ENCODE assay signal across 1 cellular context in genomic region chr13:36999054-36999927, GRCh38.
TF ChIP-seq lines count a peak whose summit lies in the region.

A gene with protein sequence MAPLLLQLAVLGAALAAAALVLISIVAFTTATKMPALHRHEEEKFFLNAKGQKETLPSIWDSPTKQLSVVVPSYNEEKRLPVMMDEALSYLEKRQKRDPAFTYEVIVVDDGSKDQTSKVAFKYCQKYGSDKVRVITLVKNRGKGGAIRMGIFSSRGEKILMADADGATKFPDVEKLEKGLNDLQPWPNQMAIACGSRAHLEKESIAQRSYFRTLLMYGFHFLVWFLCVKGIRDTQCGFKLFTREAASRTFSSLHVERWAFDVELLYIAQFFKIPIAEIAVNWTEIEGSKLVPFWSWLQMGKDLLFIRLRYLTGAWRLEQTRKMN (minus strand): TSS chr13:36999340. CDS start chr13:36999300, 40 bp downstream.

TF ChIP-seq in HepG2, 621 proteins besides CTCF, POLR2A, EP300 and RAD21 (continued from another document and continues in another):
- TF ChIP-seq ZBTB3 (CRISPR knock-in tag; IDR thresholded peaks at IDR 0.05; ENCODE audit: borderline replicate concordance, low read depth) (no peak), HOXD1 (CRISPR knock-in tag; IDR thresholded peaks at IDR 0.05) (peak; percentile 13; the same call in 1 of the 2 replicates), RFXANK (CRISPR knock-in tag; IDR thresholded peaks at IDR 0.05) (peak; percentile 61; the same call in 1 of the 2 replicates), ZNF670 (CRISPR knock-in tag; IDR thresholded peaks at IDR 0.05; ENCODE audit: borderline replicate concordance) (peak; percentile 38; the same call in 1 of the 2 replicates), ZSCAN12 (CRISPR knock-in tag; IDR thresholded peaks at IDR 0.05) (no peak), ZNF414 (CRISPR knock-in tag; IDR thresholded peaks at IDR 0.05) (no peak), REL (CRISPR knock-in tag; conservative IDR thresholded peaks at IDR 0.05) (no peak), NFE2 (CRISPR knock-in tag; IDR thresholded peaks at IDR 0.05) (no peak), BRCA1 (CRISPR knock-in tag; IDR thresholded peaks at IDR 0.05) (peak; percentile 57; the same call in 1 of the 2 replicates), MAFK (conservative IDR thresholded peaks at IDR 0.05 in 1 of 2, IDR thresholded peaks at IDR 0.05 in 1 of 2; ENCODE audit: low read length in 2 of 2) (no peak), ZNF761 (CRISPR knock-in tag; conservative IDR thresholded peaks at IDR 0.05) (no peak), BHLHE40 (IDR thresholded peaks at IDR 0.05; ENCODE audit: low read length) (peak; percentile 82), SMAD1 (CRISPR knock-in tag; IDR thresholded peaks at IDR 0.05; ENCODE audit: borderline replicate concordance, low read depth) (no peak), ATAD3A (CRISPR knock-in tag; IDR thresholded peaks at IDR 0.05) (no peak), HNF4A (CRISPR knock-in tag; IDR thresholded peaks at IDR 0.05) (no peak), ZNF615 (CRISPR knock-in tag; IDR thresholded peaks at IDR 0.05; ENCODE audit: borderline replicate concordance) (no peak), MXD4 (CRISPR knock-in tag; IDR thresholded peaks at IDR 0.05) (peak; percentile 79; the same call in 1 of the 2 replicates), REPIN1 (CRISPR knock-in tag; IDR thresholded peaks at IDR 0.05; ENCODE audit: borderline replicate concordance, low read depth) (peak; percentile 59; the same call in 1 of the 2 replicates), SOX13 (IDR thresholded peaks at IDR 0.05) (no peak), SOX13 (CRISPR knock-in tag; conservative IDR thresholded peaks at IDR 0.05 in 1 of 2, IDR thresholded peaks at IDR 0.05 in 1 of 2) (0 out of 4 replicates have a peak, but pooled peaks of 1 of the 2 experiments have one; percentile 8), SOX6 (IDR thresholded peaks at IDR 0.05) (no peak), SOX6 (CRISPR knock-in tag; IDR thresholded peaks at IDR 0.05) (no peak), ATF7 (IDR thresholded peaks at IDR 0.05) (no peak), ATF7 (CRISPR knock-in tag; IDR thresholded peaks at IDR 0.05) (no peak), ZFP41 (CRISPR knock-in tag; IDR thresholded peaks at IDR 0.05; ENCODE audit: borderline replicate concordance) (no peak), ZNF589 (CRISPR knock-in tag; conservative IDR thresholded peaks at IDR 0.05) (no peak; the same call in 1 of the 2 replicates), GLI4 (CRISPR knock-in tag; IDR thresholded peaks at IDR 0.05; ENCODE audit: borderline replicate concordance) (no peak), TOE1 (CRISPR knock-in tag; IDR thresholded peaks at IDR 0.05) (no peak), FOXK1 (CRISPR knock-in tag; IDR thresholded peaks at IDR 0.05; ENCODE audit: borderline replicate concordance, low read depth) (peak; percentile 43; the same call in 1 of the 2 replicates), MZF1 (CRISPR knock-in tag; IDR thresholded peaks at IDR 0.05; ENCODE audit: borderline replicate concordance) (no peak), FOXP1 (IDR thresholded peaks at IDR 0.05) (no peak), FOXP1 (CRISPR knock-in tag; IDR thresholded peaks at IDR 0.05) (no peak), ELF1 (CRISPR knock-in tag; IDR thresholded peaks at IDR 0.05) (peak; percentile 57), RORA (CRISPR knock-in tag; IDR thresholded peaks at IDR 0.05) (no peak), ZNF18 (CRISPR knock-in tag; IDR thresholded peaks at IDR 0.05; ENCODE audit: insufficient replicate concordance) (no peak), KLF15 (CRISPR knock-in tag; IDR thresholded peaks at IDR 0.05; ENCODE audit: borderline replicate concordance) (0 out of 2 replicates have a peak, but pooled peaks have one; percentile 54), ZNF160 (CRISPR knock-in tag; IDR thresholded peaks at IDR 0.05) (peak; percentile 62; the same call in 1 of the 2 replicates), MLXIP (CRISPR knock-in tag; IDR thresholded peaks at IDR 0.05; ENCODE audit: borderline replicate concordance) (no peak), ZNF12 (CRISPR knock-in tag; IDR thresholded peaks at IDR 0.05) (no peak), GTF2F1 (IDR thresholded peaks at IDR 0.05; ENCODE audit: low read length) (no peak), ZNF703 (CRISPR knock-in tag; IDR thresholded peaks at IDR 0.05; ENCODE audit: borderline replicate concordance) (no peak), GATAD2A (CRISPR knock-in tag; IDR thresholded peaks at IDR 0.05) (no peak), SETDB1 (CRISPR knock-in tag; IDR thresholded peaks at IDR 0.05; ENCODE audit: borderline replicate concordance) (no peak), PHF20 (CRISPR knock-in tag; IDR thresholded peaks at IDR 0.05) (peak; percentile 86), ZNF879 (CRISPR knock-in tag; IDR thresholded peaks at IDR 0.05) (no peak), JDP2 (CRISPR knock-in tag; IDR thresholded peaks at IDR 0.05; ENCODE audit: borderline replicate concordance) (no peak), KLF12 (CRISPR knock-in tag; IDR thresholded peaks at IDR 0.05; ENCODE audit: borderline replicate concordance) (peak; percentile 66; the same call in 1 of the 2 replicates), ZEB1 (IDR thresholded peaks at IDR 0.05; ENCODE audit: insufficient replicate concordance, low read depth) (no peak), REXO4 (CRISPR knock-in tag; IDR thresholded peaks at IDR 0.05; ENCODE audit: borderline replicate concordance) (no peak), ZNF343 (CRISPR knock-in tag; IDR thresholded peaks at IDR 0.05) (no peak), ZNF713 (CRISPR knock-in tag; IDR thresholded peaks at IDR 0.05) (no peak; the same call in 1 of the 2 replicates), SMYD3 (CRISPR knock-in tag; IDR thresholded peaks at IDR 0.05) (peak; percentile 15; the same call in 1 of the 2 replicates), NCOA5 (CRISPR knock-in tag; IDR thresholded peaks at IDR 0.05) (no peak), FOXK2 (IDR thresholded peaks at IDR 0.05) (no peak), ZNF281 (CRISPR knock-in tag; IDR thresholded peaks at IDR 0.05; ENCODE audit: borderline replicate concordance) (peak; percentile 58; the same call in 1 of the 2 replicates), ZFP37 (CRISPR knock-in tag; IDR thresholded peaks at IDR 0.05; ENCODE audit: borderline replicate concordance) (no peak), ZMAT3 (CRISPR knock-in tag; conservative IDR thresholded peaks at IDR 0.05) (0 out of 2 replicates have a peak, but pooled peaks have one; percentile 33), KMT2A (CRISPR knock-in tag; IDR thresholded peaks at IDR 0.05) (no peak), MTF2 (CRISPR knock-in tag; IDR thresholded peaks at IDR 0.05; ENCODE audit: borderline replicate concordance) (no peak), CHD2 (IDR thresholded peaks at IDR 0.05; ENCODE audit: low read depth, low read length) (no peak)
- TF ChIP-seq, protein P1, sequence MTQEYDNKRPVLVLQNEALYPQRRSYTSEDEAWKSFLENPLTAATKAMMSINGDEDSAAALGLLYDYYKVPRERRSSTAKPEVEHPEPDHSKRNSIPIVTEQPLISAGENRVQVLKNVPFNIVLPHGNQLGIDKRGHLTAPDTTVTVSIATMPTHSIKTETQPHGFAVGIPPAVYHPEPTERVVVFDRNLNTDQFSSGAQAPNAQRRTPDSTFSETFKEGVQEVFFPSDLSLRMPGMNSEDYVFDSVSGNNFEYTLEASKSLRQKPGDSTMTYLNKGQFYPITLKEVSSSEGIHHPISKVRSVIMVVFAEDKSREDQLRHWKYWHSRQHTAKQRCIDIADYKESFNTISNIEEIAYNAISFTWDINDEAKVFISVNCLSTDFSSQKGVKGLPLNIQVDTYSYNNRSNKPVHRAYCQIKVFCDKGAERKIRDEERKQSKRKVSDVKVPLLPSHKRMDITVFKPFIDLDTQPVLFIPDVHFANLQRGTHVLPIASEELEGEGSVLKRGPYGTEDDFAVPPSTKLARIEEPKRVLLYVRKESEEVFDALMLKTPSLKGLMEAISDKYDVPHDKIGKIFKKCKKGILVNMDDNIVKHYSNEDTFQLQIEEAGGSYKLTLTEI (CRISPR knock-in tag; conservative IDR thresholded peaks at IDR 0.05): no peak
- TF ChIP-seq, protein P2, sequence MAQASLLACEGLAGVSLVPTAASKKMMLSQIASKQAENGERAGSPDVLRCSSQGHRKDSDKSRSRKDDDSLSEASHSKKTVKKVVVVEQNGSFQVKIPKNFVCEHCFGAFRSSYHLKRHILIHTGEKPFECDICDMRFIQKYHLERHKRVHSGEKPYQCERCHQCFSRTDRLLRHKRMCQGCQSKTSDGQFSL (CRISPR knock-in tag; IDR thresholded peaks at IDR 0.05): no peak
- TF ChIP-seq, protein P3, sequence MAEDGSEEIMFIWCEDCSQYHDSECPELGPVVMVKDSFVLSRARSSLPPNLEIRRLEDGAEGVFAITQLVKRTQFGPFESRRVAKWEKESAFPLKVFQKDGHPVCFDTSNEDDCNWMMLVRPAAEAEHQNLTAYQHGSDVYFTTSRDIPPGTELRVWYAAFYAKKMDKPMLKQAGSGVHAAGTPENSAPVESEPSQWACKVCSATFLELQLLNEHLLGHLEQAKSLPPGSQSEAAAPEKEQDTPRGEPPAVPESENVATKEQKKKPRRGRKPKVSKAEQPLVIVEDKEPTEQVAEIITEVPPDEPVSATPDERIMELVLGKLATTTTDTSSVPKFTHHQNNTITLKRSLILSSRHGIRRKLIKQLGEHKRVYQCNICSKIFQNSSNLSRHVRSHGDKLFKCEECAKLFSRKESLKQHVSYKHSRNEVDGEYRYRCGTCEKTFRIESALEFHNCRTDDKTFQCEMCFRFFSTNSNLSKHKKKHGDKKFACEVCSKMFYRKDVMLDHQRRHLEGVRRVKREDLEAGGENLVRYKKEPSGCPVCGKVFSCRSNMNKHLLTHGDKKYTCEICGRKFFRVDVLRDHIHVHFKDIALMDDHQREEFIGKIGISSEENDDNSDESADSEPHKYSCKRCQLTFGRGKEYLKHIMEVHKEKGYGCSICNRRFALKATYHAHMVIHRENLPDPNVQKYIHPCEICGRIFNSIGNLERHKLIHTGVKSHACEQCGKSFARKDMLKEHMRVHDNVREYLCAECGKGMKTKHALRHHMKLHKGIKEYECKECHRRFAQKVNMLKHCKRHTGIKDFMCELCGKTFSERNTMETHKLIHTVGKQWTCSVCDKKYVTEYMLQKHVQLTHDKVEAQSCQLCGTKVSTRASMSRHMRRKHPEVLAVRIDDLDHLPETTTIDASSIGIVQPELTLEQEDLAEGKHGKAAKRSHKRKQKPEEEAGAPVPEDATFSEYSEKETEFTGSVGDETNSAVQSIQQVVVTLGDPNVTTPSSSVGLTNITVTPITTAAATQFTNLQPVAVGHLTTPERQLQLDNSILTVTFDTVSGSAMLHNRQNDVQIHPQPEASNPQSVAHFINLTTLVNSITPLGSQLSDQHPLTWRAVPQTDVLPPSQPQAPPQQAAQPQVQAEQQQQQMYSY (CRISPR knock-in tag; IDR thresholded peaks at IDR 0.05): no peak; the same call in 1 of the 2 replicates
